In the genomic region with DNA sequence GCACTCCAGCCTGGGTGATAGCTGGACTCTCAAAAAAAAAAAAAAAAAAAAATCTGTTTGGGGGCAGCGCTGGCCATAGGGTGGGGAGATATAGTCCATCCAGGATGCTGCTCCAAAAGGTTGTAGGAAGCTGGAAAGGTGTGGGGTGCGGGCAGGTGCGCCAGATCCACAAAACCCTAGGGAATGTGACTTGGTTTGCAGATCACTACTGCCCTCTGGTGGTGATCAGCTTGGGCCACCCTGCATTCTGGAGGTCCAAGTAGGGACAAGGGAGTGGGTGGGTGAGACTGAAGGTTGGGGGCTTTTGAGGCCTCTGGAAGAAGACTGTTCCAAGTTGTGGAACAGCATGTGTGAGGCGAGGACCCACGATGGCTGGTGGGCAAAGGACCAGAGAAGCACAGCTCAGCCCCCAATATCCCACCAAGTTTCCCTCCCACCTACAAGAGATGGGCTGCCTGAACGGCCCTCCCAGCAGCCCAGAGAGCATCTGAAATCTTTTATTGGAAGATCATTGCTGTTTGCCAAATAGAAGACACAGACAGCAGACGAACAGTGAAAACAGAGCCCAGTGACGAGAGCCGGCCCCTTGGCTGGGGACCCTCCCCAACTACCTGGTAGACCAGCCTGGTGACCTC, we compare ENCODE assay signal across 9 cellular contexts. TPM values are rescaled to one million over a fixed set of nuclear protein-coding genes. Genes with fewer than 3 reads are reported as not detected.
DNase-seq lines count a peak whose midpoint lies in the region; ATAC-seq and TF ChIP-seq lines count a peak whose summit lies in the region.
"Had no signal": no experiment of that assay in that cellular context is flagged by ENCODE, and none has a peak within 500 bp of the region (broad histone marks: within the 10 kb centered on the region; RNA-seq: fewer than 3 reads in every experiment).

No MANE protein-coding gene starts in this region.

- CTCF ChIA-PET in activated naive CD4-positive, alpha-beta T cell treated with anti-CD3 and anti-CD28 coated beads for 36 hours (lab: Charles Lee) = interaction anchor here (0.7 to 5.5 kb wide), 17 partner anchors 10 to 348 kb away, joined by 3 to 61 read pairs (median 4); a partner anchor contains a TSS

- H3K4me1 ChIP-seq in DND-41 (ENCODE audit: insufficient read depth, low read length) (no peaks in the 10 kb centered on the region), KMS-11 (ENCODE audit: low read depth, poor library complexity, severe bottlenecking) (peaks cover 28% of the 10 kb centered on the region), psoas muscle (no peaks in the 10 kb centered on the region)

- H3K9ac ChIP-seq in DND-41 (ENCODE audit: low read depth, low read length) (no peak overlapping the region), KMS-11 (no peak overlapping the region)

- TF ChIP-seq CTCF in DND-41 (IDR thresholded peaks at IDR 0.05; ENCODE audit: borderline replicate concordance, extremely low read depth, low read length, poor library complexity, severe bottlenecking) (peak; percentile 94), KMS-11 (conservative IDR thresholded peaks at IDR 0.05; ENCODE audit: low read depth, low read length) (peak; percentile 91), psoas muscle (IDR thresholded peaks at IDR 0.05) (peak; percentile 75)

- H2AFZ ChIP-seq in DND-41 (ENCODE audit: low read depth, low read length) (no peak overlapping the region), KMS-11 (ENCODE audit: low read depth) (no peak overlapping the region)

- no peaks in the 10 kb centered on the region for H3K4me1 Mint-ChIP-seq in activated naive CD4-positive, alpha-beta T cell treated with anti-CD3 and anti-CD28 coated beads for 36 hours (ENCODE audit: low read depth)

- H3K36me3 ChIP-seq in DND-41 (ENCODE audit: insufficient read depth, low read length) = peaks cover 50% of the 10 kb centered on the region
- no peaks in the 10 kb centered on the region; the same call in 1 of the 2 replicates for H3K36me3 ChIP-seq in KMS-11 (ENCODE audit: insufficient read depth)
- H3K36me3 ChIP-seq in psoas muscle (ENCODE audit: insufficient read depth in 1 of 2, low read depth in 1 of 2) = peaks cover 4 to 54% of the 10 kb centered on the region in 2 donors

- no peak overlapping the region for H3K4me3 Mint-ChIP-seq in activated naive CD4-positive, alpha-beta T cell treated with anti-CD3 and anti-CD28 coated beads for 36 hours
- H3K4me3 Mint-ChIP-seq: activated naive CD4-positive, alpha-beta T cell treated with anti-CD3 and anti-CD28 coated beads, Interleukin-2, amount 50 U/mL, for 24 hours had no signal

- no peaks in the 10 kb centered on the region for H3K9me3 Mint-ChIP-seq in activated naive CD4-positive, alpha-beta T cell treated with anti-CD3 and anti-CD28 coated beads for 36 hours
- H3K9me3 Mint-ChIP-seq: activated naive CD4-positive, alpha-beta T cell treated with anti-CD3 and anti-CD28 coated beads, Interleukin-2, amount 50 U/mL, for 24 hours had no signal

- H3K27me3 Mint-ChIP-seq in activated naive CD4-positive, alpha-beta T cell treated with anti-CD3 and anti-CD28 coated beads for 36 hours (ENCODE audit: low read depth) = no peaks in the 10 kb centered on the region
- H3K27me3 Mint-ChIP-seq: activated naive CD4-positive, alpha-beta T cell treated with anti-CD3 and anti-CD28 coated beads, Interleukin-2, amount 50 U/mL, for 24 hours had no signal

- intact Hi-C loops in activated naive CD4-positive, alpha-beta T cell treated with anti-CD3 and anti-CD28 coated beads for 36 hours (cut with micrococcal nuclease) = loop anchor here (1.0 to 2.0 kb wide), 2 partner anchors 131 to 456 kb away; no protein-coding TSS in a partner anchor
- intact Hi-C loops in psoas muscle (cut with DNase I) = loop anchor here (1.0 to 10.0 kb wide), 3 partner anchors 121 to 458 kb away; a partner anchor contains a TSS

- H3K9me3 ChIP-seq in DND-41 (ENCODE audit: insufficient read depth, low read length, severe bottlenecking) = no peaks in the 10 kb centered on the region
- no peaks in the 10 kb centered on the region for H3K9me3 ChIP-seq in psoas muscle

- H3K27ac Mint-ChIP-seq in activated naive CD4-positive, alpha-beta T cell treated with anti-CD3 and anti-CD28 coated beads for 36 hours = no peak overlapping the region
- H3K27ac Mint-ChIP-seq: activated naive CD4-positive, alpha-beta T cell treated with anti-CD3 and anti-CD28 coated beads, Interleukin-2, amount 50 U/mL, for 24 hours had no signal

- H3K27me3 ChIP-seq in DND-41 (ENCODE audit: insufficient read depth, low read length, poor library complexity) (no peaks in the 10 kb centered on the region), KMS-11 (ENCODE audit: insufficient read depth, low read depth) (no peaks in the 10 kb centered on the region), psoas muscle (ENCODE audit: insufficient read depth in 3 of 3, low read length in 2 of 3) (no peaks in the 10 kb centered on the region)

- H4K20me1 ChIP-seq in DND-41 (ENCODE audit: insufficient read depth, low read length) (no peaks in the 10 kb centered on the region; the same call in 1 of the 2 replicates), KMS-11 (ENCODE audit: insufficient read depth) (no peaks in the 10 kb centered on the region)

- DNase-seq in DND-41 = peak; percentile 73
- peak; percentile 5 for DNase-seq in SHP77 treated with DMSO at 0.1 percent for 48 hours (lab: John Stamatoyannopoulos, UW)
- peak; percentile 81 for DNase-seq in activated naive CD4-positive, alpha-beta T cell treated with anti-CD3 and anti-CD28 coated beads for 36 hours
- peak; percentile 73 for DNase-seq in glomerular visceral epithelial cell (ENCODE audit: extremely low spot score)
- DNase-seq in psoas muscle = peak; percentile 57 to 72
- DNase-seq in mesenteric fat pad (ENCODE audit: low spot score) = no peak

- no peak overlapping the region for H3K4me3 ChIP-seq in DND-41 (ENCODE audit: low read depth in 1 of 2, low read length in 2 of 2)
- H3K4me3 ChIP-seq in KMS-11 (IDR thresholded peaks at IDR 0.05; ENCODE audit: insufficient read depth, low read depth, low read length) = no peak overlapping the region
- no peak overlapping the region for H3K4me3 ChIP-seq in psoas muscle

- WGBS in psoas muscle, 3 donors = 44 to 59% (median 47%) methylated on average over 9 of the region's 9 CpGs

- ATAC-seq in DND-41 (ENCODE audit: insufficient read depth, low read depth) (peak; percentile 73), psoas muscle (peak; percentile 61 to 78 (median 68)), GM18870 (IDR thresholded peaks at IDR 0.05; ENCODE audit: unreplicated experiment) (no peak)

- H3K27ac ChIP-seq in DND-41 (ENCODE audit: low read length) (no peak overlapping the region), KMS-11 (no peak overlapping the region), psoas muscle (no peak overlapping the region)

- H3K36me3 Mint-ChIP-seq in activated naive CD4-positive, alpha-beta T cell treated with anti-CD3 and anti-CD28 coated beads for 36 hours (ENCODE audit: low read depth) = peaks cover 18% of the 10 kb centered on the region

- no peak overlapping the region for H3K4me2 ChIP-seq in DND-41 (ENCODE audit: insufficient read depth, low read length)
- no peak overlapping the region for H3K4me2 ChIP-seq in KMS-11

- H3K79me2 ChIP-seq in DND-41 (ENCODE audit: insufficient read depth, low read length) (no peaks in the 10 kb centered on the region), KMS-11 (ENCODE audit: insufficient read depth, low read depth) (no peaks in the 10 kb centered on the region)

RNA-seq across cellular contexts. Expression of a gene that starts 10.4 kb away (rescaled TPM):
- total RNA-seq in activated naive CD4-positive, alpha-beta T cell treated with anti-CD3 and anti-CD28 coated beads for 36 hours = 100 to 1,000 TPM; 175 to 190 TPM
- total RNA-seq in psoas muscle (10 to 100 TPM; 37.1 to 57.6 (median 40.4) TPM), mesenteric fat pad (91.5 TPM)
- polyA plus RNA-seq in psoas muscle = 10 to 100 TPM; 40.7 to 58.8 (median 41.7) TPM

RNA-seq across cellular contexts. Expression of a gene that starts 12.6 kb away (rescaled TPM):
- total RNA-seq in activated naive CD4-positive, alpha-beta T cell treated with anti-CD3 and anti-CD28 coated beads for 36 hours = 100 to 1,000 TPM; 158 to 164 TPM
- total RNA-seq in psoas muscle = 100 to 1,000 TPM; 165 to 182 (median 171) TPM
- polyA plus RNA-seq in psoas muscle = 100 to 1,000 TPM; 208 to 268 (median 234) TPM
- total RNA-seq in mesenteric fat pad = 173 TPM

RNA-seq across cellular contexts. Expression of a gene that starts 29.6 kb away (rescaled TPM):
- 1 to 10 TPM; 5.5 TPM for total RNA-seq in activated naive CD4-positive, alpha-beta T cell treated with anti-CD3 and anti-CD28 coated beads for 36 hours
- total RNA-seq in psoas muscle (10 to 100 TPM in 3 of 4 donors, 1 to 10 TPM in 1; 7.9 to 29.0 (median 16.8) TPM), mesenteric fat pad (28.5 TPM)
- 10 to 100 TPM in 2 of 3 donors, 1 to 10 TPM in 1; 4.1 to 15.1 (median 11.5) TPM for polyA plus RNA-seq in psoas muscle

RNA-seq across cellular contexts. Expression of a gene that starts 51.3 kb away (rescaled TPM):
- 100 to 1,000 TPM; 109 to 114 TPM for total RNA-seq in activated naive CD4-positive, alpha-beta T cell treated with anti-CD3 and anti-CD28 coated beads for 36 hours
- 10 to 100 TPM in 1 of 4 donors, 1 to 10 TPM in 3; 6.4 to 10.1 (median 8.1) TPM for total RNA-seq in psoas muscle
- 10 to 100 TPM in 1 of 3 donors, 1 to 10 TPM in 2; 7.8 to 10.1 (median 9.2) TPM for polyA plus RNA-seq in psoas muscle
- total RNA-seq in mesenteric fat pad = 25.0 TPM

RNA-seq across cellular contexts. Expression of a gene that starts 57.4 kb away (rescaled TPM):
- 10 to 100 TPM; 63.0 to 69.0 TPM for total RNA-seq in activated naive CD4-positive, alpha-beta T cell treated with anti-CD3 and anti-CD28 coated beads for 36 hours
- total RNA-seq in psoas muscle (10 to 100 TPM in 2 of 4 donors, 1 to 10 TPM in 2; 7.9 to 11.2 (median 9.9) TPM), mesenteric fat pad (23.0 TPM)
- polyA plus RNA-seq in psoas muscle = 1 to 10 TPM; 4.3 to 8.2 (median 4.8) TPM
